In the genomic region with DNA sequence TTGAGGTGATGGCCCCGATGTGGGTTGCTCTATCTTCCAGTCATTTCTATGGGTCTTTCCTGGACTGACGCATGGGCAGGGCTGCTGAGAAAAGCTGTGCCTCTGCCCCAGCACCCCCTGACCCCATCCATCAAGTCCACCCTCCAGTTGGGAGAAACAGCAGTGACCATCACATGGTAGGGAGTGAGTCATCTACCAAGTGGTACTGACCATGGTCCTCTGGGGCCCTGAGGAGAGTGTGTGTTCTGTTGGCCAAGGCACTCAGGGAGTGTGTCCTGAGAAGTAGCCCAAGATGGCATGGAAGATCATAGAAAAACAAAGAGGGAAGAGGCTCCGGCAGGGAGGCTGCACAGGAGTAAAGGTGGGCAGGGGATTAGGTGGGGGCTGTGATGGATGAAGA, we compare ENCODE assay signal across 18 cellular contexts. TPM values are rescaled to one million over a fixed set of nuclear protein-coding genes. Genes with fewer than 3 reads are reported as not detected.
DNase-seq lines count a peak whose midpoint lies in the region; ATAC-seq and TF ChIP-seq lines count a peak whose summit lies in the region.
"Had no signal": no experiment of that assay in that cellular context is flagged by ENCODE, and none has a peak within 500 bp of the region (broad histone marks: within the 10 kb centered on the region; RNA-seq: fewer than 3 reads in every experiment).

No MANE protein-coding gene starts in this region.

- intact Hi-C loops in activated naive CD4-positive, alpha-beta T cell treated with anti-CD3 and anti-CD28 coated beads for 36 hours (cut with micrococcal nuclease): no loop called here

- H3K36me3 Mint-ChIP-seq in activated naive CD4-positive, alpha-beta T cell treated with anti-CD3 and anti-CD28 coated beads for 36 hours (ENCODE audit: low read depth): no peaks in the 10 kb centered on the region
- H3K36me3 Mint-ChIP-seq in T-helper 17 cell (ENCODE audit: low read depth): no peaks in the 10 kb centered on the region
- peaks cover 15% of the 10 kb centered on the region for H3K36me3 Mint-ChIP-seq in stimulated activated memory B cell treated with anti-CD40 and anti-IgM and Interleukin-4, amounts not matched to agents 10 μg/mL and 1 μg/mL and 100 μg/mL, for 72 hours

- ATAC-seq in T-helper 17 cell: no peak
- ATAC-seq in stimulated activated memory B cell treated with anti-CD40 and anti-IgM and Interleukin-4, amounts not matched to agents 10 μg/mL and 1 μg/mL and 100 μg/mL, for 72 hours: no peak
- ATAC-seq in HG03108 (IDR thresholded peaks at IDR 0.05; ENCODE audit: unreplicated experiment): no peak

- no peaks in the 10 kb centered on the region for H3K27me3 Mint-ChIP-seq in activated naive CD4-positive, alpha-beta T cell treated with anti-CD3 and anti-CD28 coated beads for 36 hours (ENCODE audit: low read depth)
- no peaks in the 10 kb centered on the region for H3K27me3 Mint-ChIP-seq in T-helper 17 cell
- H3K27me3 Mint-ChIP-seq in stimulated activated memory B cell treated with anti-CD40 and anti-IgM and Interleukin-4, amounts not matched to agents 10 μg/mL and 1 μg/mL and 100 μg/mL, for 72 hours: no peaks in the 10 kb centered on the region
- H3K27me3 Mint-ChIP-seq: activated naive CD8-positive, alpha-beta T cell treated with anti-CD3 and anti-CD28 coated beads, Interleukin-2, amount 10 ng/mL, durations not matched to agents 7 days and 5 days had no signal

- H3K27ac Mint-ChIP-seq in activated naive CD4-positive, alpha-beta T cell treated with anti-CD3 and anti-CD28 coated beads for 36 hours: peak overlapping the region; percentile 32
- H3K27ac Mint-ChIP-seq in T-helper 17 cell: peak overlapping the region; percentile 62
- peak overlapping the region; percentile 84 for H3K27ac Mint-ChIP-seq in stimulated activated memory B cell treated with anti-CD40 and anti-IgM and Interleukin-4, amounts not matched to agents 10 μg/mL and 1 μg/mL and 100 μg/mL, for 72 hours
- H3K27ac Mint-ChIP-seq: activated naive CD8-positive, alpha-beta T cell treated with anti-CD3 and anti-CD28 coated beads, Interleukin-2, amount 10 ng/mL, durations not matched to agents 7 days and 5 days had no signal

- H3K9me3 ChIP-seq in T-helper 17 cell (ENCODE audit: control insufficient read depth, low read length, poor library complexity, severe bottlenecking): no peaks in the 10 kb centered on the region
- H3K9me3 ChIP-seq: prostate gland, spleen had no signal

- no peaks in the 10 kb centered on the region for H3K9me3 Mint-ChIP-seq in activated naive CD4-positive, alpha-beta T cell treated with anti-CD3 and anti-CD28 coated beads for 36 hours
- no peaks in the 10 kb centered on the region for H3K9me3 Mint-ChIP-seq in stimulated activated memory B cell treated with anti-CD40 and anti-IgM and Interleukin-4, amounts not matched to agents 10 μg/mL and 1 μg/mL and 100 μg/mL, for 72 hours
- H3K9me3 Mint-ChIP-seq: activated naive CD8-positive, alpha-beta T cell treated with anti-CD3 and anti-CD28 coated beads, Interleukin-2, amount 10 ng/mL, durations not matched to agents 7 days and 5 days had no signal

- TF ChIP-seq CTCF in fibroblast of pulmonary artery (IDR thresholded peaks at IDR 0.05; ENCODE audit: low read length, missing control alignments): no peak

- H3K4me3 Mint-ChIP-seq in activated naive CD4-positive, alpha-beta T cell treated with anti-CD3 and anti-CD28 coated beads for 36 hours: no peak overlapping the region
- no peak overlapping the region for H3K4me3 Mint-ChIP-seq in T-helper 17 cell
- no peak overlapping the region for H3K4me3 Mint-ChIP-seq in stimulated activated memory B cell treated with anti-CD40 and anti-IgM and Interleukin-4, amounts not matched to agents 10 μg/mL and 1 μg/mL and 100 μg/mL, for 72 hours
- H3K4me3 Mint-ChIP-seq: activated naive CD8-positive, alpha-beta T cell treated with anti-CD3 and anti-CD28 coated beads, Interleukin-2, amount 10 ng/mL, durations not matched to agents 7 days and 5 days had no signal

- CTCF ChIA-PET in activated naive CD4-positive, alpha-beta T cell treated with anti-CD3 and anti-CD28 coated beads for 36 hours (lab: Charles Lee): interaction anchor here (0.6 to 1.8 kb wide), 2 partner anchors 24 to 82 kb away, joined by 3 to 10 read pairs; no protein-coding TSS in a partner anchor

- no peak for DNase-seq in activated naive CD4-positive, alpha-beta T cell treated with anti-CD3 and anti-CD28 coated beads for 36 hours
- no peak for DNase-seq in activated naive CD4-positive, alpha-beta T cell (lab: John Stamatoyannopoulos, UW)
- DNase-seq in T-helper 17 cell (no peak), fibroblast of pulmonary artery (ENCODE audit: low read depth) (peak; percentile 16), NCI-H510A (lab: John Stamatoyannopoulos, UW) (no peak), NAMALWA (ENCODE audit: low spot score) (no peak)
- DNase-seq: activated CD4-positive, alpha-beta T cell treated with anti-CD3 and anti-CD28 coated beads for 1 hour; activated CD8-positive, alpha-beta memory T cell treated with anti-CD3 and anti-CD28 coated beads, Interleukin-2, amount 50 U/mL, for 4 hours; activated naive CD8-positive, alpha-beta T cell treated with anti-CD3 and anti-CD28 coated beads, Interleukin-2, amount 10 ng/mL, durations not matched to agents 7 days and 5 days; effector CD8-positive, alpha-beta T cell; NCI-H1694; NCI-H345; SHP77 treated with DMSO at 0.1 percent for 48 hours; spleen had no signal

- H3K4me3 ChIP-seq in fibroblast of pulmonary artery (replicated peaks; ENCODE audit: low read depth, low read length): no peak overlapping the region
- H3K4me3 ChIP-seq: cardiac muscle cell, prostate gland had no signal

- H3K4me1 Mint-ChIP-seq in activated naive CD4-positive, alpha-beta T cell treated with anti-CD3 and anti-CD28 coated beads for 36 hours (ENCODE audit: low read depth): peaks cover 30% of the 10 kb centered on the region
- peaks cover 16% of the 10 kb centered on the region for H3K4me1 Mint-ChIP-seq in T-helper 17 cell
- H3K4me1 Mint-ChIP-seq in stimulated activated memory B cell treated with anti-CD40 and anti-IgM and Interleukin-4, amounts not matched to agents 10 μg/mL and 1 μg/mL and 100 μg/mL, for 72 hours: peaks cover 81% of the 10 kb centered on the region

RNA-seq across cellular contexts. Expression of a gene that starts 1.6 kb away (rescaled TPM):
- 1 to 10 TPM; 9.4 TPM for total RNA-seq in activated naive CD4-positive, alpha-beta T cell treated with anti-CD3 and anti-CD28 coated beads for 36 hours
- 10 to 100 TPM; 50.3 to 58.5 TPM for total RNA-seq in T-helper 17 cell

RNA-seq across cellular contexts. Expression of a gene that starts 26.9 kb away (rescaled TPM):
- 10 to 100 TPM; 25.9 to 27.7 TPM for total RNA-seq in activated naive CD4-positive, alpha-beta T cell treated with anti-CD3 and anti-CD28 coated beads for 36 hours
- 10 to 100 TPM; 30.6 to 42.2 TPM for total RNA-seq in T-helper 17 cell

RNA-seq across cellular contexts. Expression of a gene that starts 36.0 kb away (rescaled TPM):
- 100 to 1,000 TPM; 176 to 177 TPM for total RNA-seq in activated naive CD4-positive, alpha-beta T cell treated with anti-CD3 and anti-CD28 coated beads for 36 hours
- total RNA-seq in T-helper 17 cell: 100 to 1,000 TPM; 109 to 114 TPM

Comparison
In these comparisons a context has a peak if more than half of its experiments do, and no peak if none do; other contexts are left out.
1. H3K27ac Mint-ChIP-seq: peak in every context shown above with its lines; median percentile 84 in stimulated activated memory B cell treated with anti-CD40 and anti-IgM and Interleukin-4, amounts not matched to agents 10 μg/mL and 1 μg/mL and 100 μg/mL, for 72 hours; 62 in T-helper 17 cell; 32 in activated naive CD4-positive, alpha-beta T cell treated with anti-CD3 and anti-CD28 coated beads for 36 hours.
2. RNA of a gene that starts 1.6 kb away (total RNA-seq): 50.3 to 58.5 TPM in T-helper 17 cell; 9.4 TPM in activated naive CD4-positive, alpha-beta T cell treated with anti-CD3 and anti-CD28 coated beads for 36 hours; every median in the first group is over 4 times any median in the second.